ENCODE assay signal across 8 cellular contexts in the genomic region with DNA sequence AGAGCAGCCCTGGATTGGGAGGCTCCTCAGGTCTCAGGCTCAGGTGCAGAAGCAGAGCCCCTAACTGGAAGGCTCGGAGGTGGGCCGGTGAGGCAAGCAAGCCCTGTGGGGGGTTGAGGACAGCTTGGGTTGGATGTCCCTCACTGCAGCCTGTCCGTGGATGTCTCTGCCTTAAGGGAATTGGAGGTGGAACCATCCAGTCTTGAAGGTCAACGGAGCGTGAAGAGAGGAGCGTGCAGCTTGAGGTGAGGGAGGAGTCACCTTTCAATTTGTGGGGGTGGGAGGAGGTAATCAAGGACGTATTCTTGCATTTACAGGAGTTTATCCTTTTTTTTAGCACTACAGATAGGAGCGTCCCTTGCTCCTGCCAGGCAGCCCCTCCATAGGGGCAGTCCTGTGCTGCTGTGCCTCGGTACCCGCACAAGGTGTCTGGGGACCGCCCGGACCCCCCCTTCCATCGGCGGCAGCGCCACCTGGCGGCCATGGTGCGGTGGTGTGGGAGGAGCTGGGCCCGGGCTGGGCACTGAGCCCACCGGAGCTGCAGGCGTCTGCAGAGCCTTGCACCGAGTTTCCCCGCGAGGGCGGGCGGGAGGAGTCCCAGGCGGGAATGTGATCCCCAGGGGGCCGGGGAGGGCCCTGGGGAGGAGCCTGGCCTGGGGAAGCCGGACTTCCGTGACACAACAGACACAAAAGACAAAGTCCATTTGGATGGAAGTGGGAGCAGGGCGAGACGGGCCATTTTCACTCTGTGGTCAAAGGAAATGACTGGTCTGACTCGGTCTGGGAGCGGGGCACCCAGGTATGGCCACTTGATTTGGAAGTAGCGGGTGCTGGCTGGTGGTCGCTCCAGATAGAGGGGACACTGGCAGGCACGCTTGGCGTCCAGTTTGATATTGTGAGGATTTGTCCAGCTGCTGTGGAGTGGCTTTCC. TPM values are rescaled to one million over a fixed set of nuclear protein-coding genes. Genes with fewer than 3 reads are reported as not detected.
DNase-seq lines count a peak whose midpoint lies in the region; ATAC-seq and TF ChIP-seq lines count a peak whose summit lies in the region.

No MANE protein-coding gene starts in this region.

- no peaks in the 10 kb centered on the region for H3K9me3 ChIP-seq in iPS-20b (ENCODE audit: insufficient read depth, low read depth, low read length)
- no peaks in the 10 kb centered on the region for H3K9me3 ChIP-seq in skeletal muscle tissue (ENCODE audit: control insufficient read depth in 3 of 3, low read length in 3 of 3)

- peak overlapping the region; percentile 41 for H3K27ac ChIP-seq in brain microvascular endothelial cell
- no peak overlapping the region for H3K27ac ChIP-seq in iPS-20b (ENCODE audit: low read length)
- H3K27ac ChIP-seq in skeletal muscle tissue (ENCODE audit: low read depth, low read length): no peak overlapping the region

- no peak overlapping the region for H3K9ac ChIP-seq in iPS-20b (ENCODE audit: low read depth, low read length)
- H3K9ac ChIP-seq in skeletal muscle tissue (ENCODE audit: low read depth in 1 of 3, low read length in 3 of 3): peak overlapping the region; percentile 12 to 62 (median 23)

- H3K4me1 ChIP-seq in iPS-20b (ENCODE audit: insufficient read depth, low read length): peaks cover 9% of the 10 kb centered on the region
- peaks cover 38 to 45% (median 38%) of the 10 kb centered on the region in 3 donors for H3K4me1 ChIP-seq in skeletal muscle tissue (ENCODE audit: control insufficient read depth in 3 of 3, insufficient read depth in 3 of 3, low read length in 3 of 3)

- in situ Hi-C loops in brain microvascular endothelial cell (cut with HindIII; ENCODE audit: low pct_ligation_motif_present, low sequenced_read_pairs): no loop called here

- H3K36me3 ChIP-seq in brain microvascular endothelial cell (replicated peaks) (no peaks in the 10 kb centered on the region), iPS-20b (ENCODE audit: insufficient read depth, low read depth, low read length) (no peaks in the 10 kb centered on the region), skeletal muscle tissue (ENCODE audit: control insufficient read depth in 3 of 3, insufficient read depth in 3 of 3, low read length in 3 of 3) (no peaks in the 10 kb centered on the region)

- TF ChIP-seq CTCF in AG10803 (conservative IDR thresholded peaks at IDR 0.05; ENCODE audit: low read length): peak; percentile 79
- TF ChIP-seq CTCF in brain microvascular endothelial cell (IDR thresholded peaks at IDR 0.05; ENCODE audit: low read depth, low read length, missing control alignments): peak; percentile 87

- ATAC-seq in GM19324 (IDR thresholded peaks at IDR 0.05; ENCODE audit: low FRiP score, unreplicated experiment) (peak; percentile 46), GM18520 (IDR thresholded peaks at IDR 0.05; ENCODE audit: unreplicated experiment) (no peak)

- H3K4me3 ChIP-seq in AG10803 (ENCODE audit: low read length) (peak overlapping the region; percentile 43), brain microvascular endothelial cell (ENCODE audit: low read depth, low read length) (peak overlapping the region; percentile 48), iPS-20b (ENCODE audit: low read length) (peak overlapping the region; percentile 50; the same call in 1 of the 2 replicates), skeletal muscle tissue (ENCODE audit: low read length in 3 of 3) (peak overlapping the region; percentile 56 to 66 (median 63))

- DNase-seq in AG10803 (ENCODE audit: low read depth) (peak; percentile 74), NCI-H1105 (lab: John Stamatoyannopoulos, UW) (peak; percentile 26), UCSD-AML1 (lab: John Stamatoyannopoulos, UW; ENCODE audit: unreplicated experiment) (peak; percentile 65), brain microvascular endothelial cell (peak; percentile 82)

- H3K27me3 ChIP-seq in brain microvascular endothelial cell (replicated peaks): peaks cover 7% of the 10 kb centered on the region
- peaks cover 85% of the 10 kb centered on the region for H3K27me3 ChIP-seq in iPS-20b (ENCODE audit: insufficient read depth, low read length)
- peaks cover 65 to 71% (median 68%) of the 10 kb centered on the region in 3 donors for H3K27me3 ChIP-seq in skeletal muscle tissue (ENCODE audit: control insufficient read depth in 3 of 3, insufficient read depth in 3 of 3, low read length in 3 of 3)

RNA-seq across cellular contexts. Expression of a gene that starts 0.9 kb away (rescaled TPM):
- total RNA-seq in skeletal muscle tissue: not detected

RNA-seq across cellular contexts. Expression of a gene that starts 10.6 kb away (rescaled TPM):
- total RNA-seq in skeletal muscle tissue: not detected

RNA-seq across cellular contexts. Expression of a gene that starts 19.7 kb away (rescaled TPM):
- total RNA-seq in skeletal muscle tissue: 19.8 TPM

RNA-seq across cellular contexts. Expression of a gene that starts 24.5 kb away (rescaled TPM):
- 3.1 TPM for total RNA-seq in skeletal muscle tissue

RNA-seq across cellular contexts. Expression of a gene that starts 52.6 kb away (rescaled TPM):
- total RNA-seq in skeletal muscle tissue: 2.6 TPM

Comparison
In these comparisons a context has a peak if more than half of its experiments do, and no peak if none do; other contexts are left out.
1. DNase-seq: peak in every context shown above with its lines; median percentile 82 in brain microvascular endothelial cell; 74 in AG10803; 65 in UCSD-AML1; 26 in NCI-H1105.